In the genomic region with DNA sequence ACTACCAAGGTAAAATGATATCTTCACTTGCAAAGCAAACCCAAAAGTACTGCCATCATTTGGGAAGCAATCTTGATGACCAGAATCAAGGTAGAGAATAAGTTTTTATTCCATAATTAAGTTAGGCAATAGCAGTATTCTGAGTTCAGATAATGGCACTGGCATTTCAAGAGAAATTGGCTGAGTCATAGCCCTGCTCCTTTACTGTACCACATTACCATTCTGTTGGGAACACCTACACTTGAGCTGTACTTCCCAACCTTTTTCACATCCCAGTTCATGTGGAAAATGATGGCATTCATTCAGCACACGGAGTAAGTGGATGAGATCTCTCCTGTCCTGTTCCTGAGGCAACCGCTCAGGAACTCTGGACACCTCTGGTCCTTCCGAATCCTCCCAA, we compare ENCODE assay signal across 25 cellular contexts.
DNase-seq lines count a peak whose midpoint lies in the region; ATAC-seq and TF ChIP-seq lines count a peak whose summit lies in the region.
"Had no signal": no experiment of that assay in that cellular context is flagged by ENCODE, and none has a peak within 500 bp of the region (broad histone marks: within the 10 kb centered on the region; RNA-seq: fewer than 3 reads in every experiment).

No MANE protein-coding gene starts in this region.

- peak; percentile 19 for DNase-seq in HFFc6
- peak; percentile 18 for DNase-seq in fibroblast of gingiva (ENCODE audit: low read depth)
- peak; percentile 57 for DNase-seq in putamen (ENCODE audit: low spot score)
- DNase-seq in HPDE6-E6E7 (ENCODE audit: extremely low spot score): no peak
- no peak for DNase-seq in activated naive CD4-positive, alpha-beta T cell treated with anti-CD3 and anti-CD28 coated beads, Interleukin-2, amount 50 U/mL, for 16 hours
- DNase-seq: activated CD4-positive, alpha-beta T cell treated with anti-CD3 and anti-CD28 coated beads, Interleukin-2, amount 50 U/mL, for 48 hours; activated CD4-positive, CD25-positive, alpha-beta regulatory T cell; activated effector memory CD4-positive, alpha-beta T cell treated with anti-CD3 and anti-CD28 coated beads, Interleukin-2, amount 50 U/mL, for 16 hours; adrenal gland; BE2C; Kasumi-1; kidney; naive B cell; NCI-H1092; NCI-H2029 treated with DMSO at 0.1 percent for 48 hours; NCI-H446 treated with DMSO at 0.1 percent for 48 hours; Peyer's patch; retina; stimulated activated CD4-positive, alpha-beta T cell treated with anti-CD3 and anti-CD28 coated beads, Interleukin-4, amount 100 ng/mL, for 1 hour; thyroid gland had no signal

- H3K9me3 Mint-ChIP-seq in HFFc6: no peaks in the 10 kb centered on the region
- H3K9me3 Mint-ChIP-seq: central memory CD8-positive, alpha-beta T cell; memory B cell; naive B cell; stimulated activated naive CD8-positive, alpha-beta T cell treated with anti-CD3 and anti-CD28 coated beads, Interleukin-15, Interleukin-2, amounts not matched to agents 100 ng/mL and 50 ng/mL, for 24 hours had no signal

- peaks cover 59% of the 10 kb centered on the region for H3K4me1 Mint-ChIP-seq in HFFc6 (ENCODE audit: low read depth)
- H3K4me1 Mint-ChIP-seq: memory B cell, naive B cell had no signal

- TF ChIP-seq CTCF in HFFc6 (IDR thresholded peaks at IDR 0.05): no peak

- no peaks in the 10 kb centered on the region for H3K27me3 Mint-ChIP-seq in HFFc6 (ENCODE audit: insufficient read depth)
- H3K27me3 Mint-ChIP-seq: central memory CD8-positive, alpha-beta T cell; memory B cell; naive B cell; stimulated activated naive CD8-positive, alpha-beta T cell treated with anti-CD3 and anti-CD28 coated beads, Interleukin-15, Interleukin-2, amounts not matched to agents 100 ng/mL and 50 ng/mL, for 24 hours had no signal

- H3K4me3 Mint-ChIP-seq in HFFc6: no peak overlapping the region
- H3K4me3 Mint-ChIP-seq: central memory CD8-positive, alpha-beta T cell; memory B cell; naive B cell; stimulated activated naive CD8-positive, alpha-beta T cell treated with anti-CD3 and anti-CD28 coated beads, Interleukin-15, Interleukin-2, amounts not matched to agents 100 ng/mL and 50 ng/mL, for 24 hours had no signal

- H3K36me3 Mint-ChIP-seq in HFFc6 (ENCODE audit: low read depth): no peaks in the 10 kb centered on the region
- H3K36me3 Mint-ChIP-seq: memory B cell had no signal

- no peak overlapping the region for H3K27ac Mint-ChIP-seq in HFFc6
- H3K27ac Mint-ChIP-seq: memory B cell; naive B cell; stimulated activated naive CD8-positive, alpha-beta T cell treated with anti-CD3 and anti-CD28 coated beads, Interleukin-15, Interleukin-2, amounts not matched to agents 100 ng/mL and 50 ng/mL, for 24 hours had no signal

- ATAC-seq in SK-N-SH treated with all-trans-retinoic acid at 6 μM for 48 hours (no peak), GM19467 (IDR thresholded peaks at IDR 0.05; ENCODE audit: unreplicated experiment) (no peak)

TF ChIP-seq in SK-N-SH treated with all-trans-retinoic acid at 6 μM for 48 hours, 23 proteins besides CTCF, POLR2A, EP300 and RAD21:
- TF ChIP-seq ISL1 (CRISPR knock-in tag; IDR thresholded peaks at IDR 0.05): peak; percentile 42; the same call in 1 of the 2 replicates
- no peak for TF ChIP-seq BACH2 (CRISPR knock-in tag; IDR thresholded peaks at IDR 0.05; ENCODE audit: borderline replicate concordance)

Comparison
In these comparisons a context has a peak if more than half of its experiments do, and no peak if none do; other contexts are left out.
1. DNase-seq: peak in HFFc6 (single experiment), fibroblast of gingiva (single experiment) and putamen (single experiment); none in HPDE6-E6E7 (single experiment) and activated naive CD4-positive, alpha-beta T cell treated with anti-CD3 and anti-CD28 coated beads, Interleukin-2, amount 50 U/mL, for 16 hours (single experiment).